Comparison of ENCODE assay signal across 11 cellular contexts in the genomic region with DNA sequence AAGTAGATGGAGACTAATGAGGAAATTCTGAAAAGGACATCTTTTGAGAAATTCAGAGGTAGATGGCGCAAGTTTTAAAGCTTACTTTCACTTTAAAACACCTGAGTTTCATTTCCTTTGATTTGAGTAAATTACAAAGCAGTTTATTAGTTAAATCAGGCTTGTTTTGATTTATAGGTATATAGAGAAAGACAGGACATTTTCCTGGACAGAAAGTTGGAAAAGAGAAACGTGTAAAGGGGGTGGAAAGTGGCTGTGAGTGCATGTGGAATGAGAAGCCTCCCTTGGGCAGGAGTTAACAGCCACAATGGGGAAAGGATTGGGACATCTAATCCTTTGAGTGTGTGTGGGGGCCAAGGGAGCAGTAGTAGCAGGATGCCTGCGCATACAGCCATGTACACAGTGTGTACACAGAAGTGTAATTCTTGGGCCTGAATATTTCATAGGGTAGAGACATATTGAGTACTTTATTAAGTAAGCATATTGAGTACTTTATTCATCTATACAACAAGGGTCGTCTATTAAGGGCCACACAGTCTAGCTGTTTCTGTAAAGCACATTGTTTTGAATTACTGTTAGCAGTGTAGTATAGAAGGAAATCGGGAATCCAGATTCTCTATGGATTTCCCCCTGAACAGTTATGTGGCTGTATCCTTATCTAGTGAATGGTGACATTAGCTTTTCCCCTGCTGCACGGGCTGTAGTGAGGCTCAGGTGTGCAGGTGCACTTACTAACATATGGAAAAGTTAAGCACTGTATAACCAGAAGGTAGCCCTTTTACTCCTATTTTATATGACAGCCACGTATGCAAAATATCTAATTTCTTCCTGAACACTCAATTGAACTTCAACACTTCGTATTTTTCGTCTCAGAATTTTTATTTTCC. TPM values are rescaled to one million over a fixed set of nuclear protein-coding genes. Genes with fewer than 3 reads are reported as not detected.
DNase-seq lines count a peak whose midpoint lies in the region; ATAC-seq and TF ChIP-seq lines count a peak whose summit lies in the region.
"Had no signal": no experiment of that assay in that cellular context is flagged by ENCODE, and none has a peak within 500 bp of the region (broad histone marks: within the 10 kb centered on the region; RNA-seq: fewer than 3 reads in every experiment).

No MANE protein-coding gene starts in this region.

- H3K9me3 ChIP-seq in stomach smooth muscle (ENCODE audit: control insufficient read depth in 2 of 2, low read length in 2 of 2): no peaks in the 10 kb centered on the region
- H3K9me3 ChIP-seq in vagina: no peaks in the 10 kb centered on the region
- H3K9me3 ChIP-seq: BLaER1 had no signal

- H3K9me3 Mint-ChIP-seq in activated CD8-positive, alpha-beta memory T cell treated with anti-CD3 and anti-CD28 coated beads, Interleukin-2, amount 10 ng/mL, durations not matched to agents 7 days and 5 days (ENCODE audit: low read depth): no peaks in the 10 kb centered on the region
- no peaks in the 10 kb centered on the region for H3K9me3 Mint-ChIP-seq in activated naive CD8-positive, alpha-beta T cell (ENCODE audit: low read depth)

- H3K4me3 Mint-ChIP-seq in activated CD8-positive, alpha-beta memory T cell treated with anti-CD3 and anti-CD28 coated beads, Interleukin-2, amount 10 ng/mL, durations not matched to agents 7 days and 5 days: peak overlapping the region; percentile 14
- H3K4me3 Mint-ChIP-seq in activated naive CD8-positive, alpha-beta T cell: peak overlapping the region; percentile 36

- H3K9ac ChIP-seq in stomach smooth muscle (ENCODE audit: low read length in 2 of 2): no peak overlapping the region
- H3K9ac ChIP-seq: BLaER1 had no signal

- H3K27ac Mint-ChIP-seq in activated CD8-positive, alpha-beta memory T cell treated with anti-CD3 and anti-CD28 coated beads, Interleukin-2, amount 10 ng/mL, durations not matched to agents 7 days and 5 days: peak overlapping the region; percentile 33
- peak overlapping the region; percentile 73 for H3K27ac Mint-ChIP-seq in activated naive CD8-positive, alpha-beta T cell

- peak overlapping the region in 1 of 2 donors; percentile 15 for H3K4me3 ChIP-seq in stomach smooth muscle (ENCODE audit: low read length in 2 of 2)
- H3K4me3 ChIP-seq in vagina: no peak overlapping the region
- H3K4me3 ChIP-seq: BLaER1 had no signal

- H3K27ac ChIP-seq in stomach smooth muscle (ENCODE audit: low read length) (peak overlapping the region; percentile 31), vagina (no peak overlapping the region)
- H3K27ac ChIP-seq: BLaER1 had no signal

- DNase-seq in activated CD8-positive, alpha-beta memory T cell treated with anti-CD3 and anti-CD28 coated beads, Interleukin-2, amount 10 ng/mL, durations not matched to agents 7 days and 5 days: no peak
- DNase-seq in activated CD8-positive, alpha-beta memory T cell treated with anti-CD3 and anti-CD28 coated beads for 24 hours: no peak
- no peak for DNase-seq in left ventricle myocardium superior
- DNase-seq in sciatic nerve (ENCODE audit: low spot score): no peak
- DNase-seq in ecto neural progenitor cell (ENCODE audit: low spot score): no peak
- DNase-seq in vagina (ENCODE audit: extremely low spot score in 2 of 2): no peak
- DNase-seq: activated CD4-positive, alpha-beta T cell treated with anti-CD3 and anti-CD28 coated beads for 4 hours; H7 had no signal

- no peak for TF ChIP-seq CTCF in vagina (IDR thresholded peaks at IDR 0.05)

- no peaks in the 10 kb centered on the region for H3K27me3 ChIP-seq in stomach smooth muscle (ENCODE audit: control insufficient read depth in 1 of 2, insufficient read depth in 2 of 2, low read length in 2 of 2)
- no peaks in the 10 kb centered on the region for H3K27me3 ChIP-seq in vagina
- H3K27me3 ChIP-seq: BLaER1 had no signal

- H3K36me3 Mint-ChIP-seq in activated CD8-positive, alpha-beta memory T cell treated with anti-CD3 and anti-CD28 coated beads, Interleukin-2, amount 10 ng/mL, durations not matched to agents 7 days and 5 days: peaks cover 12% of the 10 kb centered on the region
- peaks cover 2% of the 10 kb centered on the region for H3K36me3 Mint-ChIP-seq in activated naive CD8-positive, alpha-beta T cell

- H3K4me1 ChIP-seq in stomach smooth muscle (ENCODE audit: control insufficient read depth, insufficient read depth, low read length) (peaks cover 27% of the 10 kb centered on the region), vagina (peaks cover 79% of the 10 kb centered on the region)

- CTCF ChIA-PET in activated CD8-positive, alpha-beta memory T cell treated with anti-CD3 and anti-CD28 coated beads, Interleukin-2, amount 10 ng/mL, durations not matched to agents 7 days and 5 days (lab: Charles Lee): interaction anchor here (1.5 kb wide), 1 partner anchor 14 kb away, joined by 7 read pairs; no protein-coding TSS in a partner anchor

- ATAC-seq in activated CD8-positive, alpha-beta memory T cell treated with anti-CD3 and anti-CD28 coated beads, Interleukin-2, amount 10 ng/mL, durations not matched to agents 7 days and 5 days: no peak
- ATAC-seq in left ventricle myocardium superior (peak; percentile 52), sciatic nerve (no peak)

- no peak for TF ChIP-seq POLR2A in vagina (IDR thresholded peaks at IDR 0.05)

- intact Hi-C loops in left ventricle myocardium superior (cut with micrococcal nuclease) (no loop called here), sciatic nerve (cut with DNase I) (no loop called here), vagina (cut with DNase I) (no loop called here)

- peaks cover 42% of the 10 kb centered on the region for H3K4me1 Mint-ChIP-seq in activated CD8-positive, alpha-beta memory T cell treated with anti-CD3 and anti-CD28 coated beads, Interleukin-2, amount 10 ng/mL, durations not matched to agents 7 days and 5 days
- H3K4me1 Mint-ChIP-seq in activated naive CD8-positive, alpha-beta T cell (ENCODE audit: low read depth): peaks cover 61% of the 10 kb centered on the region

- H3K36me3 ChIP-seq in stomach smooth muscle (ENCODE audit: control insufficient read depth in 2 of 2, insufficient read depth in 2 of 2, low read length in 2 of 2): peaks cover 2 to 3% of the 10 kb centered on the region in 2 donors
- H3K36me3 ChIP-seq in vagina: peaks cover 0 to 18% of the 10 kb centered on the region in 2 donors

- no peaks in the 10 kb centered on the region for H3K27me3 Mint-ChIP-seq in activated CD8-positive, alpha-beta memory T cell treated with anti-CD3 and anti-CD28 coated beads, Interleukin-2, amount 10 ng/mL, durations not matched to agents 7 days and 5 days
- no peaks in the 10 kb centered on the region for H3K27me3 Mint-ChIP-seq in activated naive CD8-positive, alpha-beta T cell

RNA-seq across cellular contexts. Expression of a gene that starts 19.1 kb away (rescaled TPM):
- total RNA-seq in activated CD8-positive, alpha-beta memory T cell treated with anti-CD3 and anti-CD28 coated beads, Interleukin-2, amount 10 ng/mL, durations not matched to agents 7 days and 5 days: 10 to 100 TPM; 79.9 to 88.5 TPM
- 127 TPM for total RNA-seq in left ventricle myocardium superior
- 104 TPM for total RNA-seq in sciatic nerve
- 77.6 TPM for total RNA-seq in vagina
